Comparison of ENCODE assay signal across 8 cellular contexts in the genomic region with DNA sequence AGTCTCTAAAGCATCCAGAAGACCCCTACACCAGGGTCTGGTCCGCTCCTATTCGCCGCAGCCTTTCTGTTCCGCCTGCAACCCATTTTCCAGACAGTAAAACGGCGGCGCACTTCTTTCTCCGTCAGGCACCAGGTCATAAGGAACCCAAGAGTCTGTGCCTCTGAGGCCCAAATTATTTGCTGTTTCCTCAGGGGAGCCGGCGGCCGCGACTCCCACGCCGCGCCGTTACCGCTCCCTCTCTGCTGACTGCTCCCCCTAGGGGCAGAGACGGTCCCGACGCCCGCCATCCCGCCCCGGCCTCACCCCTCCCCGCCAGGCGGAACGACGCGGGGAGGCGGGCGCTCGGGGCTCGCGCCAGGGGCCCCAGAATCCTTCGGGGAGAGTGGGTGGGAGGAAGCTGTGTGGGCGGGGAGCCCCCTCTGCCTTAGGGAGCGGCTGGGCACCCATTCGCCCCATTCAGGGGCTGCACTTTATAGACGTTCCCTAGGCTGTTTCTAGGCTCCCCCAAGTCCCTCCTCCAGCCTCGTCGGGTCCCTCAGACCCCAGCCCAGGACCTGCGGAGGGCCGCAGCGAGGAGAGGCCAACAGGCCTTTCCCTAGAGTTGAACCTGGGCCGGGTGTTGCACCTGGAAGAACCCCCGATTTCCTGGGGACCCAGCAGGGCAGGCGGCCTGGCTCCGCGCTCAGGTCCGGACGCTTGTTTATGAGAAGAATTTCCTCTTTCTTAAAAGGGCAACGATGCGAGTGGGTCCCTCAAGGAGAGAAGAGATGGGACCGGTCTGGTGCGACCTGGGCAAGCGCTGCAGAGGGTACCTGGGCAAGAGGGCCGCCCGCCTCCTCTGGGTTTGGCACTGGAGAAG. TPM values are rescaled to one million over a fixed set of nuclear protein-coding genes. Genes with fewer than 3 reads are reported as not detected.
DNase-seq lines count a peak whose midpoint lies in the region; TF ChIP-seq lines count a peak whose summit lies in the region.

No MANE protein-coding gene starts in this region.

- intact Hi-C loops in stomach (cut with DNase I; ENCODE audit: low total_unique reads) = loop anchor here (10.0 kb wide), 1 partner anchor 91 kb away; no protein-coding TSS in a partner anchor

- H3K36me3 ChIP-seq in HAP-1 (replicated peaks) = peaks cover under 1% of the 10 kb centered on the region; the same call in 1 of the 2 replicates
- no peaks in the 10 kb centered on the region for H3K36me3 ChIP-seq in neural cell (ENCODE audit: insufficient read depth, low read length)
- no peaks in the 10 kb centered on the region for H3K36me3 ChIP-seq in stomach

- H3K4me3 ChIP-seq in HAP-1 (peak overlapping the region; percentile 68), fibroblast of villous mesenchyme (ENCODE audit: low read depth, low read length) (peak overlapping the region; percentile 82), neural cell (ENCODE audit: low read length) (peak overlapping the region; percentile 70), stomach (peak overlapping the region; percentile 74 to 97 (median 94))

- TF ChIP-seq RAD21 in neural cell (conservative IDR thresholded peaks at IDR 0.05) = peak; percentile 84

- H3F3A ChIP-seq in neural cell (ENCODE audit: insufficient read depth, low read length, poor library complexity, severe bottlenecking) = no peaks in the 10 kb centered on the region

- 0 to 2% (median 1%) methylated on average over 28 to 57 of the region's 57 CpGs for WGBS in stomach, 5 donors

- H3K27me3 ChIP-seq in HAP-1 (ENCODE audit: low read depth) (no peaks in the 10 kb centered on the region), neural cell (ENCODE audit: insufficient read depth, low read depth, low read length) (peaks cover 33% of the 10 kb centered on the region), stomach (no peaks in the 10 kb centered on the region)

- in situ Hi-C loops in G401 (cut with HindIII; ENCODE audit: low sequenced_read_pairs) = no loop called here
- in situ Hi-C loops in HAP-1 (cut with MboI; ENCODE audit: low sequenced_read_pairs) = no loop called here

- TF ChIP-seq POLR2A in Raji (IDR thresholded peaks at IDR 0.05; ENCODE audit: insufficient read depth, low read depth, low read length) = peak; percentile 43; the same call in 1 of the 2 replicates
- peak in 1 of 4 donors; percentile 28 for TF ChIP-seq POLR2A in stomach (IDR thresholded peaks at IDR 0.05)

- H3K27ac ChIP-seq in neural cell (ENCODE audit: low read length) = peak overlapping the region; percentile 54
- peak overlapping the region; percentile 98 to 100 (median 100) for H3K27ac ChIP-seq in stomach

- no peaks in the 10 kb centered on the region for H3K79me2 ChIP-seq in neural cell (replicated peaks; ENCODE audit: insufficient read depth, low read length)

- H3K4me1 ChIP-seq in HAP-1 = peaks cover 27% of the 10 kb centered on the region
- peaks cover 25 to 53% (median 41%) of the 10 kb centered on the region in 4 donors for H3K4me1 ChIP-seq in stomach

- peak; percentile 86 for TF ChIP-seq CTCF in fibroblast of villous mesenchyme (IDR thresholded peaks at IDR 0.05; ENCODE audit: insufficient read depth, low read depth, low read length)
- TF ChIP-seq CTCF in neural cell (IDR thresholded peaks at IDR 0.05; ENCODE audit: poor library complexity, severe bottlenecking) = peak; percentile 95
- TF ChIP-seq CTCF in stomach (IDR thresholded peaks at IDR 0.05) = peak in 6 of 7 experiments; percentile 48 to 97 (median 93)

- H3K9me2 ChIP-seq in neural cell (ENCODE audit: insufficient read depth, low read length) = no peaks in the 10 kb centered on the region

- DNase-seq in G401 (ENCODE audit: low spot score) (peak; percentile 94), HAP-1 (ENCODE audit: low spot score in 2 of 2) (peak; percentile 90 to 96), M059J (ENCODE audit: low read depth) (peak; percentile 90), activated gamma-delta T cell (lab: John Stamatoyannopoulos, UW) (peak; percentile 89), fibroblast of villous mesenchyme (ENCODE audit: low read depth) (peak; percentile 98), stomach (peak; percentile 95)

- H4K20me1 ChIP-seq in neural cell (ENCODE audit: insufficient read depth) = no peaks in the 10 kb centered on the region

- no peak overlapping the region for H2AFZ ChIP-seq in neural cell (ENCODE audit: low read depth, low read length)

- H3K9me3 ChIP-seq in HAP-1 (no peaks in the 10 kb centered on the region), neural cell (ENCODE audit: low read length) (no peaks in the 10 kb centered on the region), stomach (no peaks in the 10 kb centered on the region)

- peak overlapping the region; percentile 21 for H3K4me2 ChIP-seq in neural cell (ENCODE audit: low read length)

- TF ChIP-seq EP300 in neural cell (conservative IDR thresholded peaks at IDR 0.05; ENCODE audit: poor library complexity, severe bottlenecking) = peak; percentile 56
- TF ChIP-seq EP300 in stomach (IDR thresholded peaks at IDR 0.05) = no peak

- peak overlapping the region; percentile 69 for H3K9ac ChIP-seq in neural cell (ENCODE audit: low read length)

TF ChIP-seq in neural cell, 6 proteins besides CTCF, POLR2A, EP300 and RAD21:
- TF ChIP-seq POLR2AphosphoS5 (IDR thresholded peaks at IDR 0.05) = peak; percentile 83
- TF ChIP-seq SMC3 (conservative IDR thresholded peaks at IDR 0.05; ENCODE audit: poor library complexity) = peak; percentile 96
- TF ChIP-seq TAF1 (IDR thresholded peaks at IDR 0.05; ENCODE audit: low read depth) = no peak
- no peak for TF ChIP-seq EZH2 (IDR thresholded peaks at IDR 0.05; ENCODE audit: borderline replicate concordance, insufficient read depth, low read length, poor library complexity, severe bottlenecking)
- TF ChIP-seq MXI1 (conservative IDR thresholded peaks at IDR 0.05; ENCODE audit: poor library complexity, severe bottlenecking) = peak; percentile 77
- no peak for TF ChIP-seq REST (IDR thresholded peaks at IDR 0.05; ENCODE audit: borderline replicate concordance)
TF ChIP-seq in neural cell: peak in this region for 3.

RNA-seq across cellular contexts. Expression of gene CTDSP1, which starts 3.6 kb away (rescaled TPM):
- total RNA-seq in G401 (2014; rRNA removed; shearing (Covaris generic)) = 68.2 and 86.5 TPM in 2 replicates
- total RNA-seq in M059J (2014; rRNA removed; shearing (Covaris generic)) = 31.6 and 37.8 TPM in 2 replicates
- 63.5 and 66.9 TPM in 2 replicates for total RNA-seq in fibroblast of villous mesenchyme
- polyA plus RNA-seq in neural cell = 0.97 and 1.3 TPM in 2 replicates
- polyA minus RNA-seq in neural cell = 5.6 and 6.8 TPM in 2 replicates
- total RNA-seq in stomach = 100 to 1,000 TPM in 3 of 5 donors, 10 to 100 TPM in 2; 43.3 to 188 (median 128) TPM
- 100 to 1,000 TPM in 2 of 3 donors, 10 to 100 TPM in 1; 99.8 to 117 (median 100) TPM for polyA plus RNA-seq in stomach

RNA-seq across cellular contexts. Expression of gene SLC11A1, which starts 14.0 kb away (rescaled TPM):
- total RNA-seq in G401 (2014; rRNA removed; shearing (Covaris generic)) = 0.12 and 0.27 TPM in 2 replicates
- 0.02 and 0.07 TPM in 2 replicates for total RNA-seq in M059J (2014; rRNA removed; shearing (Covaris generic))
- total RNA-seq in fibroblast of villous mesenchyme = under 0.01 and 0.43 TPM in 2 replicates
- polyA plus RNA-seq in neural cell = 0.04 TPM in 1 of 2 replicates, not detected in the other
- polyA minus RNA-seq in neural cell = 0.49 TPM in 1 of 2 replicates, not detected in the other
- total RNA-seq in stomach = 10 to 100 TPM in 3 of 5 donors, 1 to 10 TPM in 1, not detected in 1; 8.9 to 20.4 (median 16.9) TPM
- polyA plus RNA-seq in stomach = 1 to 10 TPM; 4.2 to 4.7 (median 4.5) TPM

RNA-seq across cellular contexts. Expression of gene VIL1, which starts 22.9 kb away (rescaled TPM):
- not detected in 2 replicates for total RNA-seq in G401 (2014; rRNA removed; shearing (Covaris generic))
- total RNA-seq in M059J (2014; rRNA removed; shearing (Covaris generic)) = not detected in 2 replicates
- total RNA-seq in fibroblast of villous mesenchyme (under 0.01 TPM in 1 of 2 replicates, not detected in the other), stomach (100 to 1,000 TPM in 1 of 5 donors, 10 to 100 TPM in 2, under 1 TPM in 1, not detected in 1; 0.43 to 120 (median 12.7) TPM)
- polyA plus RNA-seq in neural cell (0.06 TPM in 1 of 2 replicates, not detected in the other), stomach (1 to 10 TPM in 2 of 3 donors, under 1 TPM in 1; 0.38 to 1.8 (median 1.1) TPM)
- not detected in 2 replicates for polyA minus RNA-seq in neural cell

RNA-seq across cellular contexts. Expression of gene CATIP, which starts 39.4 kb away (rescaled TPM):
- total RNA-seq in G401 (2014; rRNA removed; shearing (Covaris generic)) = 0.25 and 2.7 TPM in 2 replicates
- not detected in 2 replicates for total RNA-seq in M059J (2014; rRNA removed; shearing (Covaris generic))
- 0.43 TPM in 1 of 2 replicates, not detected in the other for total RNA-seq in fibroblast of villous mesenchyme
- not detected in 2 replicates for polyA plus RNA-seq in neural cell
- 1.2 TPM in 1 of 2 replicates, not detected in the other for polyA minus RNA-seq in neural cell
- not detected for total RNA-seq in stomach
- polyA plus RNA-seq in stomach = under 1 TPM; 0.18 to 0.62 (median 0.31) TPM

Comparison
In these comparisons a context has a peak if more than half of its experiments do, and no peak if none do; other contexts are left out.
1. Peak in every context shown above with its lines: DNase-seq, H3K4me3 ChIP-seq and H3K27ac ChIP-seq.